28 cellular contexts compared by ENCODE assay signal in the genomic region with DNA sequence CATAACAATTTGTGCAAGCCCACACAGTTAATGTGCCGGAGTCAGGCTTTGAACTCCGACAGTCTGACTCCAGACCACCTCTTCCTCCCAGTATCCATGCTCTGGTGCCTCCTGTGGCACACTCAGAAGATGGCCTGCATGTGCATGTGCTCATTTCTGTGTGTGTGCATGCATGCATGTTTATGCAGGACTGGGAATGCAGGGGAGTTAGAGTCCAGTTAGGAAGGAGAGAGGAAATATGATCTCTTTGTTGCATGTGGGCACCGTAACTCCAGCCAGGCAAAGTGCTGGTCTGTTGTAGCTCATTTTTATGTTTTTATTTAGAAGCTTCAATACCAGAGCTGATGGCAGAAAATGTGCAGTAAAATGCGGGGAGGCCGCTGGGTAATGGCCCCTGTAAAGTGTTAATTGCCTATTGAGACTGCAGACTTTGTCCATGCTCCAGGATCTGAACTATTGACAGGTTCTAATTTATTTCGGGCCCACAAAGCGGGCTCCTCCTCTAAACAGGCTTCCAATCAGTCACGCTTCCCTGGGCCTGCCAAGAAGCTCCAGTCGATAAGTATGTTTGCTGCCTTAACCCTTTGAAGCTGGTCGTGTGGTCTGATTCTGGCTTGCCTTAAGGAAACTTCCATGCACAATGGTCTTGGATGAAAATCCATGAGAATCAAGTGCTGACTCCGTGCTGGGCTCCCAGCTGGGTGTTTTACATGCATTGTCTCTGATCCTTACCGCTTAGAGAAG.
"Had no signal": no experiment of that assay in that cellular context is flagged by ENCODE, and none has a peak within 500 bp of the region (broad histone marks: within the 10 kb centered on the region; RNA-seq: fewer than 3 reads in every experiment).

No MANE protein-coding gene starts in this region.

- H3K36me3 ChIP-seq: Peyer's patch, SJCRH30 had no signal

- ATAC-seq: activated CD4-positive, CD25-positive, alpha-beta regulatory T cell treated with anti-CD3 and anti-CD28 coated beads, Interleukin-2, amount 50 U/mL, for 24 hours; activated CD8-positive, alpha-beta memory T cell treated with anti-CD3 and anti-CD28 coated beads, Interleukin-2, amount 10 ng/mL, durations not matched to agents 7 days and 5 days; activated CD8-positive, alpha-beta T cell treated with anti-CD3 and anti-CD28 coated beads, Interleukin-2, amount 10 ng/mL, durations not matched to agents 7 days and 5 days; activated naive CD4-positive, alpha-beta T cell treated with anti-CD3 and anti-CD28 coated beads, Interleukin-2, amount 50 U/mL, for 72 hours; SK-N-SH treated with all-trans-retinoic acid at 6 μM for 48 hours had no signal

- H3K4me1 Mint-ChIP-seq: activated CD8-positive, alpha-beta memory T cell treated with anti-CD3 and anti-CD28 coated beads, Interleukin-2, amount 10 ng/mL, durations not matched to agents 7 days and 5 days had no signal

- H3K4me3 ChIP-seq: Peyer's patch, SJCRH30 had no signal

- H3K9me3 ChIP-seq: Peyer's patch, SJCRH30 had no signal

- H3K27ac Mint-ChIP-seq: activated CD8-positive, alpha-beta memory T cell treated with anti-CD3 and anti-CD28 coated beads, Interleukin-2, amount 10 ng/mL, durations not matched to agents 7 days and 5 days; activated CD8-positive, alpha-beta T cell treated with anti-CD3 and anti-CD28 coated beads, Interleukin-2, amount 10 ng/mL, durations not matched to agents 7 days and 5 days; activated naive CD4-positive, alpha-beta T cell treated with anti-CD3 and anti-CD28 coated beads, Interleukin-2, amount 50 U/mL, for 72 hours; activated T-cell treated with anti-CD3 and anti-CD28 coated beads, Interleukin-2, amount 50 U/mL, for 24 hours; activated T-helper 1 cell treated with anti-CD3 and anti-CD28 coated beads, Interleukin-12 subunit alpha, Interleukin-12 subunit beta, Interleukin-2, Interleukin-4 antibody, amounts not matched to agents 30 ng/mL and 10 ng/mL and 1 ng/mL, durations not matched to agents 14 hours and 24 hours and 36 hours; T-helper 2 cell treated with Interferon-gamma antibody and Interleukin-4, amounts not matched to agents 5 μg/mL and 100 μg/mL, for 36 hours had no signal

- H3K4me1 ChIP-seq: Peyer's patch, SJCRH30 had no signal

- H3K36me3 Mint-ChIP-seq: activated CD8-positive, alpha-beta memory T cell treated with anti-CD3 and anti-CD28 coated beads, Interleukin-2, amount 10 ng/mL, durations not matched to agents 7 days and 5 days; activated naive CD4-positive, alpha-beta T cell treated with anti-CD3 and anti-CD28 coated beads, Interleukin-2, amount 50 U/mL, for 72 hours had no signal

- H3K9me3 Mint-ChIP-seq: activated naive CD4-positive, alpha-beta T cell treated with anti-CD3 and anti-CD28 coated beads, Interleukin-2, amount 50 U/mL, for 72 hours; activated T-cell treated with anti-CD3 and anti-CD28 coated beads, Interleukin-2, amount 50 U/mL, for 24 hours; activated T-helper 1 cell treated with anti-CD3 and anti-CD28 coated beads, Interleukin-12 subunit alpha, Interleukin-12 subunit beta, Interleukin-2, Interleukin-4 antibody, amounts not matched to agents 30 ng/mL and 10 ng/mL and 1 ng/mL, durations not matched to agents 14 hours and 24 hours and 36 hours; T-helper 2 cell treated with Interferon-gamma antibody and Interleukin-4, amounts not matched to agents 5 μg/mL and 100 μg/mL, for 36 hours had no signal

- DNase-seq: activated CD4-positive, alpha-beta T cell treated with anti-CD3 and anti-CD28 coated beads for 4 hours; activated CD8-positive, alpha-beta memory T cell treated with anti-CD3 and anti-CD28 coated beads, Interleukin-2, amount 10 ng/mL, durations not matched to agents 7 days and 5 days; activated CD8-positive, alpha-beta T cell treated with anti-CD3 and anti-CD28 coated beads, Interleukin-2, amount 10 ng/mL, durations not matched to agents 7 days and 5 days; activated effector memory CD4-positive, alpha-beta T cell treated with Interleukin-2 at 50 U/mL for 16 hours; activated naive CD4-positive, alpha-beta T cell; activated T-cell treated with anti-CD3 and anti-CD28 coated beads, Interleukin-2, amount 50 U/mL, for 24 hours; anterior cingulate cortex; NCI-H1092 treated with DMSO at 0.1 percent for 48 hours; NCI-H1417 treated with DMSO at 0.1 percent for 48 hours; NCI-H1694; NCI-H2029; NCI-H2107; NCI-H2171 treated with DMSO at 0.1 percent for 48 hours; NCI-H226; NCI-H69; NK-92 treated with Interleukin-12 subunit alpha and Interleukin-12 subunit beta, amount 100 ng/mL, for 24 hours; OCI-M1; Peyer's patch; Right ventricle myocardium superior; SJCRH30; SW 1271 had no signal

- H3K27ac ChIP-seq: KMS-11, Peyer's patch, RWPE1, SJCRH30 had no signal

- H3K4me3 Mint-ChIP-seq: activated CD8-positive, alpha-beta memory T cell treated with anti-CD3 and anti-CD28 coated beads, Interleukin-2, amount 10 ng/mL, durations not matched to agents 7 days and 5 days; activated CD8-positive, alpha-beta T cell treated with anti-CD3 and anti-CD28 coated beads, Interleukin-2, amount 10 ng/mL, durations not matched to agents 7 days and 5 days; activated T-cell treated with anti-CD3 and anti-CD28 coated beads, Interleukin-2, amount 50 U/mL, for 24 hours; activated T-helper 1 cell treated with anti-CD3 and anti-CD28 coated beads, Interleukin-12 subunit alpha, Interleukin-12 subunit beta, Interleukin-2, Interleukin-4 antibody, amounts not matched to agents 30 ng/mL and 10 ng/mL and 1 ng/mL, durations not matched to agents 14 hours and 24 hours and 36 hours; T-helper 2 cell treated with Interferon-gamma antibody and Interleukin-4, amounts not matched to agents 5 μg/mL and 100 μg/mL, for 36 hours had no signal

- H3K27me3 ChIP-seq: Peyer's patch had no signal
